ENCODE assay signal across 31 cellular contexts in genomic region chr11:121485221-121485620, GRCh38. TPM values are rescaled to one million over a fixed set of nuclear protein-coding genes. Genes with fewer than 3 reads are reported as not detected.
A peak's percentile ranks its signal among the peaks of the same experiment; 100 is the strongest.
DNase-seq lines count a peak whose midpoint lies in the region; ATAC-seq and TF ChIP-seq lines count a peak whose summit lies in the region.
"Had no signal": no experiment of that assay in that cellular context is flagged by ENCODE, and none has a peak within 500 bp of the region (broad histone marks: within the 10 kb centered on the region; RNA-seq: fewer than 3 reads in every experiment).

No MANE protein-coding gene starts in this region.

- ATAC-seq in activated CD8-positive, alpha-beta T cell treated with anti-CD3 and anti-CD28 coated beads for 36 hours, result no peak
- ATAC-seq in HG03520 (IDR thresholded peaks at IDR 0.05; ENCODE audit: unreplicated experiment) (no peak), HG03139 (IDR thresholded peaks at IDR 0.05; ENCODE audit: unreplicated experiment) (no peak), HG03460 (IDR thresholded peaks at IDR 0.05; ENCODE audit: unreplicated experiment) (no peak), HG02981 (IDR thresholded peaks at IDR 0.05; ENCODE audit: unreplicated experiment) (no peak)
- ATAC-seq: body of pancreas; foreskin keratinocyte; K562; left lung; right lobe of liver; stimulated activated naive CD8-positive, alpha-beta T cell treated with anti-CD3 and anti-CD28 coated beads, Interleukin-15, amount 100 ng/mL, for 72 hours had no signal

- H3K9me3 Mint-ChIP-seq in activated naive CD4-positive, alpha-beta T cell treated with anti-CD3 and anti-CD28 coated beads, Interleukin-2, amount 50 U/mL, for 24 hours, result no peaks in the 10 kb centered on the region
- H3K9me3 Mint-ChIP-seq in activated CD8-positive, alpha-beta T cell treated with anti-CD3 and anti-CD28 coated beads for 36 hours, result no peaks in the 10 kb centered on the region
- no peaks in the 10 kb centered on the region for H3K9me3 Mint-ChIP-seq in endothelial cell (ENCODE audit: unreplicated experiment)
- H3K9me3 Mint-ChIP-seq: activated B cell treated with CpG ODN at 0.5 μM for 24 hours had no signal

- H3K36me3 Mint-ChIP-seq in activated naive CD4-positive, alpha-beta T cell treated with anti-CD3 and anti-CD28 coated beads, Interleukin-2, amount 50 U/mL, for 24 hours, result peaks cover 33% of the 10 kb centered on the region
- peaks cover 54% of the 10 kb centered on the region for H3K36me3 Mint-ChIP-seq in activated CD8-positive, alpha-beta T cell treated with anti-CD3 and anti-CD28 coated beads for 36 hours (ENCODE audit: low read depth)
- H3K36me3 Mint-ChIP-seq in endothelial cell (ENCODE audit: low read depth, unreplicated experiment), result peaks cover 5% of the 10 kb centered on the region

- H3K4me3 Mint-ChIP-seq in activated naive CD4-positive, alpha-beta T cell treated with anti-CD3 and anti-CD28 coated beads, Interleukin-2, amount 50 U/mL, for 24 hours, result no peak overlapping the region
- no peak overlapping the region for H3K4me3 Mint-ChIP-seq in activated CD8-positive, alpha-beta T cell treated with anti-CD3 and anti-CD28 coated beads for 36 hours
- H3K4me3 Mint-ChIP-seq in endothelial cell (ENCODE audit: unreplicated experiment), result peak overlapping the region; percentile 10
- H3K4me3 Mint-ChIP-seq: activated B cell treated with CpG ODN at 0.5 μM for 24 hours; stimulated activated naive CD8-positive, alpha-beta T cell treated with anti-CD3 and anti-CD28 coated beads, Interleukin-15, amount 100 ng/mL, for 72 hours had no signal

- peak overlapping the region; percentile 95 for H3K27ac Mint-ChIP-seq in activated naive CD4-positive, alpha-beta T cell treated with anti-CD3 and anti-CD28 coated beads, Interleukin-2, amount 50 U/mL, for 24 hours
- H3K27ac Mint-ChIP-seq in activated CD8-positive, alpha-beta T cell treated with anti-CD3 and anti-CD28 coated beads for 36 hours, result peak overlapping the region; percentile 81
- H3K27ac Mint-ChIP-seq in endothelial cell (ENCODE audit: unreplicated experiment), result no peak overlapping the region
- H3K27ac Mint-ChIP-seq: activated B cell treated with CpG ODN at 0.5 μM for 24 hours, progenitor cell of endocrine pancreas had no signal

- CTCF ChIA-PET in activated CD8-positive, alpha-beta T cell treated with anti-CD3 and anti-CD28 coated beads for 36 hours (lab: Charles Lee), result interaction anchor here (1.5 to 3.5 kb wide), 3 partner anchors 8 to 17 kb away, joined by 4 to 17 read pairs (median 5); no protein-coding TSS in a partner anchor

- peaks cover 84% of the 10 kb centered on the region for H3K4me1 Mint-ChIP-seq in activated naive CD4-positive, alpha-beta T cell treated with anti-CD3 and anti-CD28 coated beads, Interleukin-2, amount 50 U/mL, for 24 hours
- H3K4me1 Mint-ChIP-seq in activated CD8-positive, alpha-beta T cell treated with anti-CD3 and anti-CD28 coated beads for 36 hours (ENCODE audit: low read depth), result peaks cover 63% of the 10 kb centered on the region
- H3K4me1 Mint-ChIP-seq in endothelial cell (ENCODE audit: unreplicated experiment), result peaks cover 27% of the 10 kb centered on the region

- TF ChIP-seq CTCF in activated CD8-positive, alpha-beta T cell treated with anti-CD3 and anti-CD28 coated beads for 36 hours (IDR thresholded peaks at IDR 0.05), result no peak
- TF ChIP-seq CTCF in endothelial cell (IDR thresholded peaks at IDR 0.05; ENCODE audit: unreplicated experiment), result no peak

- intact Hi-C loops in activated CD8-positive, alpha-beta T cell treated with anti-CD3 and anti-CD28 coated beads for 36 hours (cut with micrococcal nuclease), result no loop called here

- no peaks in the 10 kb centered on the region for H3K27me3 Mint-ChIP-seq in activated naive CD4-positive, alpha-beta T cell treated with anti-CD3 and anti-CD28 coated beads, Interleukin-2, amount 50 U/mL, for 24 hours
- H3K27me3 Mint-ChIP-seq in activated CD8-positive, alpha-beta T cell treated with anti-CD3 and anti-CD28 coated beads for 36 hours, result no peaks in the 10 kb centered on the region
- peaks cover 6% of the 10 kb centered on the region for H3K27me3 Mint-ChIP-seq in endothelial cell (ENCODE audit: unreplicated experiment)
- H3K27me3 Mint-ChIP-seq: activated B cell treated with CpG ODN at 0.5 μM for 24 hours; progenitor cell of endocrine pancreas; stimulated activated naive CD8-positive, alpha-beta T cell treated with anti-CD3 and anti-CD28 coated beads, Interleukin-15, amount 100 ng/mL, for 72 hours had no signal

- DNase-seq in activated naive CD4-positive, alpha-beta T cell treated with anti-CD3 and anti-CD28 coated beads, Interleukin-2, amount 50 U/mL, for 16 hours, result no peak
- no peak for DNase-seq in activated CD8-positive, alpha-beta T cell treated with anti-CD3 and anti-CD28 coated beads for 36 hours
- no peak for DNase-seq in endothelial cell (ENCODE audit: low spot score)
- DNase-seq: activated B cell treated with CpG ODN at 0.5 μM for 24 hours; activated effector memory CD4-positive, alpha-beta T cell treated with Interleukin-2 at 50 U/mL for 16 hours; activated T-cell treated with anti-CD3 and anti-CD28 coated beads for 4 hours; BE2C; body of pancreas; DMS79 treated with DMSO at 0.1 percent for 48 hours; esophagus squamous epithelium; foreskin keratinocyte; GDM1; GM23248; islet precursor cell; left lung; mesendoderm; NCI-H1092 treated with DMSO at 0.1 percent for 48 hours; NCI-H1694 treated with DMSO at 0.1 percent for 48 hours; NCI-H2171; nucleus accumbens; right lobe of liver; spleen; stimulated activated CD8-positive, alpha-beta memory T cell treated with anti-CD3 and anti-CD28 coated beads, Interleukin-4, amount 100 ng/mL, for 48 hours; stimulated activated naive CD8-positive, alpha-beta T cell treated with anti-CD3 and anti-CD28 coated beads, Interleukin-15, amount 100 ng/mL, for 72 hours had no signal

- POLR2A ChIA-PET in activated CD8-positive, alpha-beta T cell treated with anti-CD3 and anti-CD28 coated beads for 36 hours (lab: Charles Lee), result interaction anchor here (1.0 kb wide), 1 partner anchor 28 kb away, joined by 4 read pairs; no protein-coding TSS in a partner anchor

RNA-seq across cellular contexts. Expression of gene SORL1, which starts 33.1 kb away (rescaled TPM):
- 10 to 100 TPM; 61.1 to 64.6 TPM for total RNA-seq in activated CD8-positive, alpha-beta T cell treated with anti-CD3 and anti-CD28 coated beads for 36 hours
- 4.6 TPM for total RNA-seq in endothelial cell (ENCODE audit: unreplicated experiment)

Comparison
In these comparisons a context has a peak if more than half of its experiments do, and no peak if none do; other contexts are left out.
1. RNA of gene SORL1, which starts 33.1 kb away (total RNA-seq): 61.1 to 64.6 TPM in activated CD8-positive, alpha-beta T cell treated with anti-CD3 and anti-CD28 coated beads for 36 hours; 4.6 TPM in endothelial cell (single experiment); every median in the first group is over 10 times any median in the second.